Comparison of ENCODE assay signal across 22 cellular contexts in the genomic region with DNA sequence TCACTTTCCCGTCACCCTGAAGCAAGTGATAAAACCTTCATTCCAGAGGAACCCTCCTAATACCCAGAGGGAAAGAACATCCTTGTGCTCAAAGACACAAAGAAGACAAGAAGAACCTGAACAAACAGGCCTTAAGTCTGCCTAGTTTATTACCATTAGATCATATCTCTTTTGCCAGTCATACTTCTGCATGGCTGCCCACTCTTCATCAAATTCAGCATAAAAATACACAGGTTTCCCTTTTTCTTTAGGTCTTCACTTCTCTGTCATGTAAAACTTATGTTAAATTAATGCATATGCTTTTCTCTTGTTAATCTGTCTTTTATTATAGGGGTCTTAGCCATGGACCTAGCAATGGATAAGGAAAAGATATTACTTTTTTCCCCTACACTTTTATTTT.
DNase-seq lines count a peak whose midpoint lies in the region; ATAC-seq and TF ChIP-seq lines count a peak whose summit lies in the region.
"Had no signal": no experiment of that assay in that cellular context is flagged by ENCODE, and none has a peak within 500 bp of the region (broad histone marks: within the 10 kb centered on the region; RNA-seq: fewer than 3 reads in every experiment).

No MANE protein-coding gene starts in this region.

- no peak overlapping the region for H2BK5ac ChIP-seq in H9 (ENCODE audit: insufficient read length, low read length)
- H2BK5ac ChIP-seq in trophoblast cell (ENCODE audit: low read depth, low read length, poor library complexity): no peak overlapping the region

- peak overlapping the region in 2 of 3 experiments; percentile 79 to 88; a peak in 4 of 7 replicates for H3K27ac Mint-ChIP-seq in H9
- H3K27ac Mint-ChIP-seq: CD14-positive monocyte; CD4-positive, alpha-beta memory T cell; HFFc6 had no signal

- peaks cover 4 to 5% of the 10 kb centered on the region in 2 experiments; a peak in 3 of 5 replicates for H3K9me3 Mint-ChIP-seq in H9

- no peak overlapping the region for H3K27ac ChIP-seq in H9 (ENCODE audit: insufficient read length, low read depth, low read length)
- peak overlapping the region; percentile 4; the same call in 1 of the 2 replicates for H3K27ac ChIP-seq in PC-3 (ENCODE audit: low read length)
- peak overlapping the region; percentile 46 for H3K27ac ChIP-seq in trophoblast cell (ENCODE audit: low read depth, low read length)
- H3K27ac ChIP-seq in WERI-Rb-1: no peak overlapping the region
- H3K27ac ChIP-seq: A549; BLaER1 treated with 17β-estradiol and CSF1 and Interleukin-3, amounts not matched to agents 10 nM and 100 nM had no signal

- peaks cover 36 to 40% of the 10 kb centered on the region in 2 experiments for H3K4me1 Mint-ChIP-seq in H9
- H3K4me1 Mint-ChIP-seq: CD14-positive monocyte; CD4-positive, alpha-beta memory T cell had no signal

- H2AK5ac ChIP-seq in H9 (ENCODE audit: insufficient read length, low read length): no peak overlapping the region
- no peak overlapping the region for H2AK5ac ChIP-seq in trophoblast cell (ENCODE audit: low read length)

- H3K36me3 ChIP-seq in PC-3 (ENCODE audit: low read depth, low read length) (no peaks in the 10 kb centered on the region), trophoblast cell (ENCODE audit: control insufficient read depth in 1 of 2, insufficient read depth in 2 of 2, low read length in 2 of 2) (no peaks in the 10 kb centered on the region), WERI-Rb-1 (no peaks in the 10 kb centered on the region)
- H3K36me3 ChIP-seq: BE2C; BLaER1 treated with 17β-estradiol and CSF1 and Interleukin-3, amounts not matched to agents 10 nM and 100 nM had no signal

- H3K56ac ChIP-seq in H9 (ENCODE audit: insufficient read length, low read depth, low read length): no peak overlapping the region

- no peak overlapping the region for H3K23ac ChIP-seq in H9 (ENCODE audit: insufficient read length, low read depth, low read length)
- H3K23ac ChIP-seq in trophoblast cell (ENCODE audit: low read length): no peak overlapping the region

- peaks cover 9% of the 10 kb centered on the region for H3F3A ChIP-seq in PC-3 (ENCODE audit: low read length, unreplicated experiment)

- no peaks in the 10 kb centered on the region for H4K20me1 ChIP-seq in H9 (ENCODE audit: control insufficient read depth, insufficient read depth, insufficient read length)
- no peaks in the 10 kb centered on the region for H4K20me1 ChIP-seq in PC-3 (ENCODE audit: low read length)
- H4K20me1 ChIP-seq: BLaER1 treated with 17β-estradiol and CSF1 and Interleukin-3, amounts not matched to agents 10 nM and 100 nM had no signal

- H3K4ac ChIP-seq in H9 (ENCODE audit: low read depth, low read length): no peak overlapping the region
- no peak overlapping the region for H3K4ac ChIP-seq in trophoblast cell (ENCODE audit: low read depth, low read length)

- H4K12ac ChIP-seq in trophoblast cell (ENCODE audit: low read depth, low read length): no peak overlapping the region

- H3K79me2 ChIP-seq in H9 (ENCODE audit: insufficient read depth, low read length) (no peaks in the 10 kb centered on the region), PC-3 (ENCODE audit: low read length) (no peaks in the 10 kb centered on the region), trophoblast cell (ENCODE audit: control insufficient read depth, insufficient read depth, low read length, poor library complexity) (peaks cover 6% of the 10 kb centered on the region)

- TF ChIP-seq CTCF in H9 (conservative IDR thresholded peaks at IDR 0.05) (no peak), PC-3 (conservative IDR thresholded peaks at IDR 0.05; ENCODE audit: low read depth, low read length) (no peak), WERI-Rb-1 (IDR thresholded peaks at IDR 0.05; ENCODE audit: low read depth, low read length) (no peak)

- no peaks in the 10 kb centered on the region for H3K9me2 ChIP-seq in PC-3 (replicated peaks; ENCODE audit: low read length)

- no peaks in the 10 kb centered on the region for H3K23me2 ChIP-seq in H9 (ENCODE audit: insufficient read length, low read depth, low read length, poor library complexity, severe bottlenecking)

- H2BK20ac ChIP-seq in H9 (ENCODE audit: low read depth, low read length, poor library complexity, severe bottlenecking): no peak overlapping the region

- intact Hi-C loops in PC-3 (cut with micrococcal nuclease): no loop called here

- H3K18ac ChIP-seq in H9 (ENCODE audit: insufficient read length, low read depth, low read length) (no peak overlapping the region), trophoblast cell (ENCODE audit: low read length) (no peak overlapping the region)

- H3K4me3 Mint-ChIP-seq in H9: no peak overlapping the region
- H3K4me3 Mint-ChIP-seq: CD14-positive monocyte; CD4-positive, alpha-beta memory T cell; HFFc6 had no signal

- H2BK12ac ChIP-seq in H9 (ENCODE audit: insufficient read length, low read depth, low read length) (no peak overlapping the region), trophoblast cell (ENCODE audit: low read length) (no peak overlapping the region)

- no peak overlapping the region for H3K14ac ChIP-seq in H9 (ENCODE audit: insufficient read depth, low read length)
- H3K14ac ChIP-seq in trophoblast cell (ENCODE audit: low read length): no peak overlapping the region

- no peaks in the 10 kb centered on the region for H3K79me1 ChIP-seq in H9 (ENCODE audit: insufficient read depth, low read depth, low read length, poor library complexity, severe bottlenecking)
- peaks cover 18% of the 10 kb centered on the region for H3K79me1 ChIP-seq in trophoblast cell (ENCODE audit: low read length)

- no peak overlapping the region for H4K91ac ChIP-seq in H9 (ENCODE audit: insufficient read length, low read depth, low read length)
- no peak overlapping the region for H4K91ac ChIP-seq in trophoblast cell (ENCODE audit: low read depth, low read length)

- H2AFZ ChIP-seq in H9 (ENCODE audit: low read length): no peak overlapping the region
- H2AFZ ChIP-seq in PC-3 (ENCODE audit: low read length): no peak overlapping the region
- H2AFZ ChIP-seq in trophoblast cell (ENCODE audit: insufficient read depth, low read length, poor library complexity): no peak overlapping the region

- DNase-seq in H9 (no peak), PC-3 (peak; percentile 20), iris pigment epithelial cell (ENCODE audit: low read depth) (peak; percentile 3), trophoblast cell (no peak), WERI-Rb-1 (no peak)
- DNase-seq: 8988T; ACHN; AML-193; BE2C; Calu3; CD4-positive, alpha-beta memory T cell; COR-L47; DMS53; DMS79 treated with DMSO at 0.1 percent for 48 hours; GF-D8; H7; HFFc6 had no signal

- POLR2A ChIA-PET in PC-3 (lab: Charles Lee; ENCODE audit: unreplicated experiment): no interaction called here

- no peak overlapping the region for H3K9ac ChIP-seq in H9 (ENCODE audit: extremely low read depth, insufficient read length, low read length)
- no peak overlapping the region for H3K9ac ChIP-seq in PC-3 (ENCODE audit: low read length)
- no peak overlapping the region for H3K9ac ChIP-seq in trophoblast cell (ENCODE audit: low read length)
- H3K9ac ChIP-seq: BLaER1 treated with 17β-estradiol and CSF1 and Interleukin-3, amounts not matched to agents 10 nM and 100 nM had no signal

- no peak overlapping the region for H3K4me3 ChIP-seq in PC-3 (ENCODE audit: low read length)
- H3K4me3 ChIP-seq in trophoblast cell (ENCODE audit: low read depth, low read length): no peak overlapping the region
- no peak overlapping the region for H3K4me3 ChIP-seq in WERI-Rb-1 (ENCODE audit: low read depth, low read length)
- H3K4me3 ChIP-seq: A549; BLaER1 treated with 17β-estradiol and CSF1 and Interleukin-3, amounts not matched to agents 10 nM and 100 nM had no signal

- peaks cover 2 to 10% (median 4%) of the 10 kb centered on the region in 3 experiments; a peak in 5 of 7 replicates for H3K36me3 Mint-ChIP-seq in H9 (ENCODE audit: insufficient read depth in 1 of 3, low read depth in 3 of 3)
- H3K36me3 Mint-ChIP-seq: CD14-positive monocyte had no signal

- H4K5ac ChIP-seq in H9 (ENCODE audit: insufficient read length, low read depth, low read length): no peak overlapping the region

- H3K4me2 ChIP-seq in H9 (ENCODE audit: insufficient read depth, insufficient read length, low read length) (no peak overlapping the region), PC-3 (ENCODE audit: low read length) (peak overlapping the region; percentile 24; the same call in 1 of the 2 replicates), trophoblast cell (ENCODE audit: low read length) (no peak overlapping the region)
- H3K4me2 ChIP-seq: A549; BLaER1 treated with 17β-estradiol and CSF1 and Interleukin-3, amounts not matched to agents 10 nM and 100 nM had no signal

- peaks cover 6% of the 10 kb centered on the region; the same call in 1 of the 2 replicates for H3K4me1 ChIP-seq in H9 (ENCODE audit: insufficient read depth, low read length)
- H3K4me1 ChIP-seq in PC-3 (ENCODE audit: insufficient read depth, low read length): peaks cover 46% of the 10 kb centered on the region
- H3K4me1 ChIP-seq in trophoblast cell (ENCODE audit: control insufficient read depth in 1 of 2, insufficient read depth in 2 of 2, low read length in 2 of 2): peaks cover 14 to 15% of the 10 kb centered on the region in 2 experiments
- H3K4me1 ChIP-seq: BE2C; BLaER1 treated with 17β-estradiol and CSF1 and Interleukin-3, amounts not matched to agents 10 nM and 100 nM had no signal

- no TSS peak for BruUV-seq in PC-3 (replicated peaks; lab: Mats Ljungman, UMichigan)

- H3K27me3 ChIP-seq in H9 (ENCODE audit: insufficient read depth, low read length) (no peaks in the 10 kb centered on the region), PC-3 (ENCODE audit: low read length) (no peaks in the 10 kb centered on the region), trophoblast cell (ENCODE audit: insufficient read depth, low read length) (no peaks in the 10 kb centered on the region), WERI-Rb-1 (ENCODE audit: insufficient read depth, low read depth, severe bottlenecking) (no peaks in the 10 kb centered on the region)
- H3K27me3 ChIP-seq: BE2C; BLaER1 treated with 17β-estradiol and CSF1 and Interleukin-3, amounts not matched to agents 10 nM and 100 nM had no signal

- H2BK120ac ChIP-seq in H9 (ENCODE audit: low read depth, low read length, poor library complexity, severe bottlenecking) (no peak overlapping the region), trophoblast cell (ENCODE audit: insufficient read depth, low read length, poor library complexity) (no peak overlapping the region)

- WGBS in H9 (ENCODE audit: extremely low coverage, insufficient read length, low lambda C conversion rate): no CpG with 5 or more reads among the region's 1 CpG
- WGBS in trophoblast cell (ENCODE audit: extremely low coverage, insufficient coverage, insufficient read length): no CpG with 5 or more reads among the region's 1 CpG

- CTCF ChIA-PET in PC-3 (lab: Charles Lee): no interaction called here

- H3T11ph ChIP-seq in H9 (ENCODE audit: low read length): no peak overlapping the region

- no peaks in the 10 kb centered on the region for H3K27me3 Mint-ChIP-seq in H9 (ENCODE audit: low read depth)
- H3K27me3 Mint-ChIP-seq: CD4-positive, alpha-beta memory T cell had no signal

- no peak overlapping the region for H2BK15ac ChIP-seq in H9 (ENCODE audit: low read depth, low read length)

- H4K8ac ChIP-seq in H9 (replicated peaks; ENCODE audit: insufficient read length, low read depth, low read length) (no peak overlapping the region), trophoblast cell (ENCODE audit: low read depth, low read length) (no peak overlapping the region)

- no peaks in the 10 kb centered on the region for H3K9me3 ChIP-seq in H9 (ENCODE audit: control insufficient read depth, low read depth, low read length)
- H3K9me3 ChIP-seq in PC-3 (ENCODE audit: low read length): no peaks in the 10 kb centered on the region
- H3K9me3 ChIP-seq in trophoblast cell (ENCODE audit: insufficient read depth, low read depth, low read length): peaks cover 7% of the 10 kb centered on the region
- no peaks in the 10 kb centered on the region for H3K9me3 ChIP-seq in WERI-Rb-1 (ENCODE audit: severe bottlenecking)
- H3K9me3 ChIP-seq: BE2C had no signal

- ATAC-seq in PC-3 (no peak), GM19467 (IDR thresholded peaks at IDR 0.05; ENCODE audit: unreplicated experiment) (no peak)
- ATAC-seq in activated CD4-positive, CD25-positive, alpha-beta regulatory T cell treated with anti-CD3 and anti-CD28 coated beads, Interleukin-2, amount 50 U/mL, for 24 hours: no peak
- ATAC-seq: A549 had no signal

Comparison
In these comparisons a context has a peak if more than half of its experiments do, and no peak if none do; other contexts are left out.
1. DNase-seq: peak in PC-3 (single experiment) and iris pigment epithelial cell (single experiment); none in H9 (single experiment), trophoblast cell (0 of 2) and WERI-Rb-1 (single experiment).
2. H3K27ac ChIP-seq: peak in PC-3 (single experiment) and trophoblast cell (single experiment); none in H9 (single experiment) and WERI-Rb-1 (single experiment).